1 cellular context compared by ENCODE assay signal in genomic region chr7:97006146-97006950, GRCh38.
A peak's percentile ranks its signal among the peaks of the same experiment; 100 is the strongest.
TF ChIP-seq lines count a peak whose summit lies in the region.

No MANE protein-coding gene starts in this region.

TF ChIP-seq in HepG2, 621 proteins besides CTCF, POLR2A, EP300 and RAD21 (continued from another document and continues in another):
- TF ChIP-seq HMGXB3 (CRISPR knock-in tag; IDR thresholded peaks at IDR 0.05; ENCODE audit: borderline replicate concordance), result no peak
- TF ChIP-seq DRAP1 (CRISPR knock-in tag; IDR thresholded peaks at IDR 0.05), result peak; percentile 53; the same call in 1 of the 2 replicates
- TF ChIP-seq SAP130 (CRISPR knock-in tag; IDR thresholded peaks at IDR 0.05; ENCODE audit: low read depth), result peak; percentile 62
- no peak for TF ChIP-seq TP53 (CRISPR knock-in tag; conservative IDR thresholded peaks at IDR 0.05)
- TF ChIP-seq ZNF556 (CRISPR knock-in tag; IDR thresholded peaks at IDR 0.05; ENCODE audit: borderline replicate concordance), result peak; percentile 1; the same call in 1 of the 2 replicates
- TF ChIP-seq ZNF891 (CRISPR knock-in tag; IDR thresholded peaks at IDR 0.05), result peak; percentile 32; the same call in 1 of the 2 replicates
- TF ChIP-seq ZNF646 (CRISPR knock-in tag; IDR thresholded peaks at IDR 0.05), result 0 out of 2 replicates have a peak, but pooled peaks have one; percentile 11
- peak; percentile 33; the same call in 1 of the 2 replicates for TF ChIP-seq THRA (CRISPR knock-in tag; IDR thresholded peaks at IDR 0.05; ENCODE audit: borderline replicate concordance)
- no peak for TF ChIP-seq ZNF775 (CRISPR knock-in tag; IDR thresholded peaks at IDR 0.05; ENCODE audit: borderline replicate concordance)
- no peak for TF ChIP-seq ZNF614 (CRISPR knock-in tag; IDR thresholded peaks at IDR 0.05; ENCODE audit: borderline replicate concordance)
- 0 out of 2 replicates have a peak, but pooled peaks have one; percentile 24 for TF ChIP-seq IRF2 (CRISPR knock-in tag; IDR thresholded peaks at IDR 0.05)
- no peak for TF ChIP-seq ZNF264 (CRISPR knock-in tag; IDR thresholded peaks at IDR 0.05)
- TF ChIP-seq FOXP1 (IDR thresholded peaks at IDR 0.05), result no peak
- no peak for TF ChIP-seq FOXP1 (CRISPR knock-in tag; IDR thresholded peaks at IDR 0.05)
- TF ChIP-seq MAX (IDR thresholded peaks at IDR 0.05), result peak; percentile 70
- peak; percentile 53 for TF ChIP-seq AGO2 (optimal IDR thresholded peaks at IDR 0.05; ENCODE audit: low read depth, low read length)
- no peak for TF ChIP-seq ZNF576 (CRISPR knock-in tag; IDR thresholded peaks at IDR 0.05)
- peak; percentile 25; the same call in 1 of the 2 replicates for TF ChIP-seq TMF1 (CRISPR knock-in tag; IDR thresholded peaks at IDR 0.05; ENCODE audit: low read depth)
- TF ChIP-seq IRF9 (CRISPR knock-in tag; IDR thresholded peaks at IDR 0.05; ENCODE audit: borderline replicate concordance), result 0 out of 2 replicates have a peak, but pooled peaks have one; percentile 21
- TF ChIP-seq FOXC1 (CRISPR knock-in tag; IDR thresholded peaks at IDR 0.05; ENCODE audit: borderline replicate concordance), result 0 out of 2 replicates have a peak, but pooled peaks have one; percentile 31
- TF ChIP-seq ZNF276 (CRISPR knock-in tag; IDR thresholded peaks at IDR 0.05; ENCODE audit: low read depth), result peak; percentile 71; the same call in 1 of the 2 replicates
- peak; percentile 51 for TF ChIP-seq ERF (CRISPR knock-in tag; IDR thresholded peaks at IDR 0.05)
- TF ChIP-seq ZNF446 (CRISPR knock-in tag; IDR thresholded peaks at IDR 0.05), result peak; percentile 61; the same call in 1 of the 2 replicates
- TF ChIP-seq ZNF713 (CRISPR knock-in tag; IDR thresholded peaks at IDR 0.05), result no peak
- peak; percentile 89 for TF ChIP-seq RBFOX2 (IDR thresholded peaks at IDR 0.05; ENCODE audit: low read depth, low read length)
- TF ChIP-seq PHF8 (CRISPR knock-in tag; IDR thresholded peaks at IDR 0.05), result peak; percentile 63
- TF ChIP-seq ZNF687 (CRISPR knock-in tag; IDR thresholded peaks at IDR 0.05), result peak; percentile 90
- TF ChIP-seq ZC3H13 (CRISPR knock-in tag; IDR thresholded peaks at IDR 0.05), result 0 out of 2 replicates have a peak, but pooled peaks have one; percentile 52
- TF ChIP-seq KMT2B (CRISPR knock-in tag; IDR thresholded peaks at IDR 0.05), result peak; percentile 57; the same call in 1 of the 2 replicates
- TF ChIP-seq ELF1 (CRISPR knock-in tag; IDR thresholded peaks at IDR 0.05), result 0 out of 2 replicates have a peak, but pooled peaks have one; percentile 18
- 0 out of 2 replicates have a peak, but pooled peaks have one; percentile 17 for TF ChIP-seq HNRNPL (IDR thresholded peaks at IDR 0.05; ENCODE audit: low read depth, low read length)
- 0 out of 2 replicates have a peak, but pooled peaks have one; percentile 27 for TF ChIP-seq ZNF121 (CRISPR knock-in tag; IDR thresholded peaks at IDR 0.05)
